In genomic region chr4:98284640-98285046, GRCh38 we compare ENCODE assay signal across 13 cellular contexts. TPM values are rescaled to one million over a fixed set of nuclear protein-coding genes. Genes with fewer than 3 reads are reported as not detected.
DNase-seq lines count a peak whose midpoint lies in the region; TF ChIP-seq lines count a peak whose summit lies in the region.
"Had no signal": no experiment of that assay in that cellular context is flagged by ENCODE, and none has a peak within 500 bp of the region (broad histone marks: within the 10 kb centered on the region; RNA-seq: fewer than 3 reads in every experiment).

No MANE protein-coding gene starts in this region.

- H3K27me3 ChIP-seq in Loucy (ENCODE audit: insufficient read depth, low read length, poor library complexity, severe bottlenecking) (no peaks in the 10 kb centered on the region), neural progenitor cell (no peaks in the 10 kb centered on the region), HAP-1 (ENCODE audit: low read depth) (no peaks in the 10 kb centered on the region)

- H3K9me3 Mint-ChIP-seq in chondrocyte (ENCODE audit: low read depth) (peaks cover 4% of the 10 kb centered on the region), neural progenitor cell (peaks cover 28% of the 10 kb centered on the region)

- H3K36me3 ChIP-seq in Loucy (ENCODE audit: insufficient read depth, low read length) (no peaks in the 10 kb centered on the region), neural progenitor cell (no peaks in the 10 kb centered on the region), HAP-1 (replicated peaks) (no peaks in the 10 kb centered on the region)
- H3K36me3 ChIP-seq: WERI-Rb-1 had no signal

- H3K27ac Mint-ChIP-seq in chondrocyte (ENCODE audit: unreplicated experiment) (peak overlapping the region; percentile 42), neural progenitor cell (no peak overlapping the region)

- in situ Hi-C loops in HAP-1 (cut with MboI; ENCODE audit: low sequenced_read_pairs) = no loop called here

- H3K9me3 ChIP-seq in Loucy (ENCODE audit: insufficient read depth, low read depth, low read length) (no peaks in the 10 kb centered on the region), neural progenitor cell (ENCODE audit: low read depth) (no peaks in the 10 kb centered on the region), HAP-1 (no peaks in the 10 kb centered on the region)

- no peak for TF ChIP-seq CTCF in Loucy (conservative IDR thresholded peaks at IDR 0.05; ENCODE audit: low read length)
- no peak for TF ChIP-seq CTCF in chondrocyte (IDR thresholded peaks at IDR 0.05)
- TF ChIP-seq CTCF in neural progenitor cell (IDR thresholded peaks at IDR 0.05) = no peak

- H2AFZ ChIP-seq in Loucy (ENCODE audit: low read length) (no peak overlapping the region), neural progenitor cell (replicated peaks) (peak overlapping the region; percentile 45)

- H4K20me1 ChIP-seq in Loucy (ENCODE audit: insufficient read depth, low read length, poor library complexity, severe bottlenecking) = no peaks in the 10 kb centered on the region
- no peaks in the 10 kb centered on the region for H4K20me1 ChIP-seq in neural progenitor cell (ENCODE audit: low read depth)

- H3K36me3 Mint-ChIP-seq in chondrocyte (ENCODE audit: low read depth) = peaks cover 4% of the 10 kb centered on the region
- H3K36me3 Mint-ChIP-seq in neural progenitor cell = peaks cover 11% of the 10 kb centered on the region

- H3K4me3 ChIP-seq in Loucy (ENCODE audit: low read length, poor library complexity, severe bottlenecking) = peak overlapping the region; percentile 37
- no peak overlapping the region for H3K4me3 ChIP-seq in neural progenitor cell
- no peak overlapping the region for H3K4me3 ChIP-seq in HAP-1
- H3K4me3 ChIP-seq: coronary artery had no signal

- H3K4me3 Mint-ChIP-seq in chondrocyte (ENCODE audit: unreplicated experiment) (no peak overlapping the region), neural progenitor cell (no peak overlapping the region)

- peaks cover 31% of the 10 kb centered on the region for H3K4me1 Mint-ChIP-seq in chondrocyte (ENCODE audit: low read depth)
- H3K4me1 Mint-ChIP-seq in neural progenitor cell = no peaks in the 10 kb centered on the region

- H3K4me2 ChIP-seq in Loucy (ENCODE audit: low read depth, low read length, poor library complexity, severe bottlenecking) (peak overlapping the region; percentile 61), neural progenitor cell (peak overlapping the region; percentile 45)

- H3K9me2 ChIP-seq in Loucy (replicated peaks; ENCODE audit: low read depth, low read length) = no peaks in the 10 kb centered on the region

- H3F3A ChIP-seq in Loucy (ENCODE audit: low read depth) (peaks cover 10% of the 10 kb centered on the region), neural progenitor cell (ENCODE audit: low read depth) (peaks cover 11% of the 10 kb centered on the region)

- H3K4me1 ChIP-seq in Loucy (ENCODE audit: insufficient read depth, low read length, poor library complexity, severe bottlenecking) (peaks cover 59% of the 10 kb centered on the region), neural progenitor cell (peaks cover 15% of the 10 kb centered on the region), HAP-1 (no peaks in the 10 kb centered on the region)

- H3K27me3 Mint-ChIP-seq in chondrocyte (ENCODE audit: low read depth) (no peaks in the 10 kb centered on the region), neural progenitor cell (ENCODE audit: insufficient read depth, low read depth) (peaks cover 2% of the 10 kb centered on the region)

- H3K27ac ChIP-seq in neural progenitor cell = peak overlapping the region; percentile 52
- H3K27ac ChIP-seq: coronary artery, WERI-Rb-1 had no signal

- DNase-seq in NCI-H2171 treated with DMSO at 0.1 percent for 48 hours (lab: John Stamatoyannopoulos, UW) (peak; percentile 71), NCI-H2171 (lab: John Stamatoyannopoulos, UW) (no peak), chondrocyte (ENCODE audit: low spot score) (no peak), neural progenitor cell (ENCODE audit: low spot score) (peak; percentile 59), kidney glomerular epithelial cell (lab: John Stamatoyannopoulos, UW) (no peak), HAP-1 (ENCODE audit: low spot score in 2 of 2) (no peak), NCI-H1930 (lab: John Stamatoyannopoulos, UW) (no peak)
- DNase-seq: activated gamma-delta T cell, NCI-H1436, right cardiac atrium, WERI-Rb-1 had no signal

- peaks cover 70% of the 10 kb centered on the region for H3K79me2 ChIP-seq in Loucy (ENCODE audit: insufficient read depth, low read length)
- H3K79me2 ChIP-seq in neural progenitor cell (ENCODE audit: low read depth) = peaks cover 83% of the 10 kb centered on the region

- H3K9ac ChIP-seq in Loucy (ENCODE audit: low read depth, low read length, poor library complexity, severe bottlenecking) (peak overlapping the region; percentile 23), neural progenitor cell (no peak overlapping the region)

RNA-seq across cellular contexts. Expression of gene RAP1GDS1, which starts 23.5 kb away (rescaled TPM):
- total RNA-seq in chondrocyte (49.3 to 89.5 TPM (median 84.3 TPM) in 3 replicates), neural progenitor cell (ENCODE audit: low replicate concordance) (37.4 and 65.1 TPM in 2 replicates)

Comparison
In these comparisons a context has a peak if more than half of its experiments do, and no peak if none do; other contexts are left out.
1. DNase-seq: peak in NCI-H2171 treated with DMSO at 0.1 percent for 48 hours (single experiment) and neural progenitor cell (single experiment); none in NCI-H2171 (single experiment), chondrocyte (single experiment), kidney glomerular epithelial cell (single experiment), HAP-1 (0 of 2) and NCI-H1930 (0 of 2).